In genomic region chr2:172998547-172998946, GRCh38 we compare ENCODE assay signal across 16 cellular contexts.
"Had no signal": no experiment of that assay in that cellular context is flagged by ENCODE, and none has a peak within 500 bp of the region (broad histone marks: within the 10 kb centered on the region; RNA-seq: fewer than 3 reads in every experiment).

No MANE protein-coding gene starts in this region.

- H3K27me3 Mint-ChIP-seq: activated naive CD8-positive, alpha-beta T cell treated with anti-CD3 and anti-CD28 coated beads for 36 hours had no signal

- H3K27ac Mint-ChIP-seq: activated naive CD8-positive, alpha-beta T cell treated with anti-CD3 and anti-CD28 coated beads for 36 hours; endodermal cell; memory B cell; naive thymus-derived CD8-positive, alpha-beta T cell; stimulated activated memory B cell treated with anti-CD40 and anti-IgM and Interleukin-4, amounts not matched to agents 10 μg/mL and 1 μg/mL and 100 μg/mL, for 72 hours; T-cell had no signal

- H3K9me3 ChIP-seq: left ventricle myocardium inferior, neutrophil had no signal

- H3K36me3 ChIP-seq: left ventricle myocardium inferior, neutrophil had no signal

- H3K27ac ChIP-seq: left ventricle myocardium inferior, neutrophil had no signal

- H3K4me3 ChIP-seq: left ventricle myocardium inferior had no signal

- H3K36me3 Mint-ChIP-seq: activated naive CD8-positive, alpha-beta T cell treated with anti-CD3 and anti-CD28 coated beads for 36 hours; memory B cell; stimulated activated memory B cell treated with anti-CD40 and anti-IgM and Interleukin-4, amounts not matched to agents 10 μg/mL and 1 μg/mL and 100 μg/mL, for 72 hours; T-cell had no signal

- ATAC-seq: activated T-cell treated with anti-CD3 and anti-CD28 coated beads, Interleukin-2, amount 50 U/mL, for 4 hours; naive thymus-derived CD8-positive, alpha-beta T cell; stimulated activated memory B cell treated with anti-CD40 and anti-IgM and Interleukin-4, amounts not matched to agents 10 μg/mL and 1 μg/mL and 100 μg/mL, for 72 hours; T-cell had no signal

- H3K4me1 Mint-ChIP-seq: activated naive CD8-positive, alpha-beta T cell treated with anti-CD3 and anti-CD28 coated beads for 36 hours; memory B cell; naive thymus-derived CD8-positive, alpha-beta T cell; stimulated activated memory B cell treated with anti-CD40 and anti-IgM and Interleukin-4, amounts not matched to agents 10 μg/mL and 1 μg/mL and 100 μg/mL, for 72 hours; T-cell had no signal

- H3K4me3 Mint-ChIP-seq: activated naive CD8-positive, alpha-beta T cell treated with anti-CD3 and anti-CD28 coated beads for 36 hours; activated T-cell treated with anti-CD3 and anti-CD28 coated beads, Interleukin-2, amount 50 U/mL, for 4 hours; endodermal cell; memory B cell; naive thymus-derived CD8-positive, alpha-beta T cell; stimulated activated memory B cell treated with anti-CD40 and anti-IgM and Interleukin-4, amounts not matched to agents 10 μg/mL and 1 μg/mL and 100 μg/mL, for 72 hours; T-cell had no signal

- H3K9me3 Mint-ChIP-seq: activated naive CD8-positive, alpha-beta T cell treated with anti-CD3 and anti-CD28 coated beads for 36 hours; activated T-cell treated with anti-CD3 and anti-CD28 coated beads, Interleukin-2, amount 50 U/mL, for 4 hours; memory B cell; naive thymus-derived CD8-positive, alpha-beta T cell; stimulated activated memory B cell treated with anti-CD40 and anti-IgM and Interleukin-4, amounts not matched to agents 10 μg/mL and 1 μg/mL and 100 μg/mL, for 72 hours; T-cell had no signal

- H3K27me3 ChIP-seq: neutrophil had no signal

- DNase-seq: activated CD4-positive, alpha-beta T cell treated with anti-CD3 and anti-CD28 coated beads, Interleukin-2, amount 50 U/mL, for 48 hours; activated gamma-delta T cell; activated naive CD8-positive, alpha-beta T cell treated with anti-CD3 and anti-CD28 coated beads for 36 hours; activated T-cell treated with anti-CD3 and anti-CD28 coated beads, Interleukin-2, amount 50 U/mL, for 4 hours; anterior cingulate cortex; endodermal cell; glutamatergic neuron; hypothalamus; left ventricle myocardium inferior; naive thymus-derived CD8-positive, alpha-beta T cell; stimulated activated CD4-positive, alpha-beta T cell treated with anti-CD3 and anti-CD28 coated beads, Interleukin-2, amount 100 ng/mL, for 48 hours; T-cell; T-helper 9 cell had no signal
